10 cellular contexts compared by ENCODE assay signal in the genomic region with DNA sequence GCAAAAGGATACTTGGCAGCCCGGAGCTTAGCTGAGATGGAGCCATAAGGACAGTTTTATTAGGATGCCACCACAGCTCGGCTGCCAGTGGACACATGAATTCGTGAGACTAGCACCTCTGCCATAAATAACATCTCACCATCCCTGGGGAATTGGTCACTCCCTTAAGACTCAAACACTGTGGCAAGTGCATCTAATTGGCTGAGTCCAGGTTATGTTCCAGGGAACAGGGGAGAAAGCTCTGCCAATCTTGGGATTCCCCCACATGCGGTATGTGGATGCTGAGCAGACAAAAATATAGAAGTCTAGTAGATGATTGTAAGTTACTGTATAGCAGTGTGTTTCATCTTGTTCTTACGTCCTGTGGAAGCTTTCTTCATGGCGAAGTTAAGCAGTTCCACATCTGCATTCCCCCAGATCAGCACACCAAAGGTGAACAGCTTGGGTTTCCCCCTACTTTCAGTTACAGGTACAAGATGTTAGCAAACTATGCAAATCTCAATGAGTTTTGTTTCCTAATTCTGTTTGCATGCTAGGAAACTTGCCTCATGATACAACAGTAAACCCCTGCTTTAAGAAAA.
DNase-seq lines count a peak whose midpoint lies in the region; ATAC-seq, FAIRE-seq and TF ChIP-seq lines count a peak whose summit lies in the region.
"Had no signal": no experiment of that assay in that cellular context is flagged by ENCODE, and none has a peak within 500 bp of the region (broad histone marks: within the 10 kb centered on the region; RNA-seq: fewer than 3 reads in every experiment).

No MANE protein-coding gene starts in this region.

- H3K27me3 ChIP-seq in tibial artery, result no peaks in the 10 kb centered on the region

- peak; percentile 82 for ATAC-seq in HG02571 (IDR thresholded peaks at IDR 0.05; ENCODE audit: unreplicated experiment)
- peak; percentile 68 for ATAC-seq in HG03571 (IDR thresholded peaks at IDR 0.05; ENCODE audit: unreplicated experiment)
- ATAC-seq: lower lobe of right lung had no signal

- H3K36me3 Mint-ChIP-seq in activated naive CD4-positive, alpha-beta T cell treated with anti-CD3 and anti-CD28 coated beads for 36 hours (ENCODE audit: low read depth), result peaks cover 18% of the 10 kb centered on the region
- peaks cover 43% of the 10 kb centered on the region for H3K36me3 Mint-ChIP-seq in activated naive CD4-positive, alpha-beta T cell treated with anti-CD3 and anti-CD28 coated beads, Interleukin-2, amount 10 ng/mL, durations not matched to agents 7 days and 5 days
- H3K36me3 Mint-ChIP-seq in Calu3 (ENCODE audit: insufficient read depth, unreplicated experiment), result no peaks in the 10 kb centered on the region

- H3K4me1 ChIP-seq in tibial artery, result peaks cover 0 to 91% (median 53%) of the 10 kb centered on the region in 4 donors

- peak overlapping the region; percentile 2 for H3K4me3 Mint-ChIP-seq in activated naive CD4-positive, alpha-beta T cell treated with anti-CD3 and anti-CD28 coated beads for 36 hours
- no peak overlapping the region for H3K4me3 Mint-ChIP-seq in activated naive CD4-positive, alpha-beta T cell treated with anti-CD3 and anti-CD28 coated beads, Interleukin-2, amount 10 ng/mL, durations not matched to agents 7 days and 5 days
- no peak overlapping the region for H3K4me3 Mint-ChIP-seq in Calu3 (ENCODE audit: low read depth, unreplicated experiment)

- no TSS peak for BruUV-seq in Calu3 (replicated peaks; lab: Mats Ljungman, UMichigan)

- H3K27me3 Mint-ChIP-seq in activated naive CD4-positive, alpha-beta T cell treated with anti-CD3 and anti-CD28 coated beads for 36 hours (ENCODE audit: low read depth), result no peaks in the 10 kb centered on the region
- no peaks in the 10 kb centered on the region for H3K27me3 Mint-ChIP-seq in activated naive CD4-positive, alpha-beta T cell treated with anti-CD3 and anti-CD28 coated beads, Interleukin-2, amount 10 ng/mL, durations not matched to agents 7 days and 5 days
- no peaks in the 10 kb centered on the region for H3K27me3 Mint-ChIP-seq in Calu3 (ENCODE audit: unreplicated experiment)

- FAIRE-seq in HTR-8/SVneo (lab: Jason Lieb, UNC), result no peak
- FAIRE-seq: endothelial cell of umbilical vein had no signal

- peaks cover 74% of the 10 kb centered on the region for H3K4me1 Mint-ChIP-seq in activated naive CD4-positive, alpha-beta T cell treated with anti-CD3 and anti-CD28 coated beads for 36 hours (ENCODE audit: low read depth)
- peaks cover 53% of the 10 kb centered on the region for H3K4me1 Mint-ChIP-seq in activated naive CD4-positive, alpha-beta T cell treated with anti-CD3 and anti-CD28 coated beads, Interleukin-2, amount 10 ng/mL, durations not matched to agents 7 days and 5 days
- H3K4me1 Mint-ChIP-seq in Calu3 (ENCODE audit: low read depth, unreplicated experiment), result peaks cover 22% of the 10 kb centered on the region

- TF ChIP-seq CTCF in tibial artery (IDR thresholded peaks at IDR 0.05), result no peak
- TF ChIP-seq CTCF in Calu3 (IDR thresholded peaks at IDR 0.05; ENCODE audit: unreplicated experiment), result no peak

- no peak overlapping the region for H3K4me3 ChIP-seq in tibial artery
- H3K4me3 ChIP-seq: lower lobe of right lung had no signal

- peak; percentile 68 for DNase-seq in activated naive CD4-positive, alpha-beta T cell treated with anti-CD3 and anti-CD28 coated beads for 36 hours
- no peak for DNase-seq in activated naive CD4-positive, alpha-beta T cell treated with anti-CD3 and anti-CD28 coated beads, Interleukin-2, amount 10 ng/mL, durations not matched to agents 7 days and 5 days
- DNase-seq in tibial artery (no peak), Calu3 (no peak), HTR-8/SVneo (ENCODE audit: insufficient read length, low spot score) (no peak)
- DNase-seq in activated CD4-positive, alpha-beta T cell treated with anti-CD3 and anti-CD28 coated beads, Interleukin-2, amount 50 U/mL, for 48 hours, result no peak
- DNase-seq: lower lobe of right lung had no signal

- intact Hi-C loops in activated naive CD4-positive, alpha-beta T cell treated with anti-CD3 and anti-CD28 coated beads for 36 hours (cut with micrococcal nuclease), result loop anchor here (1.0 to 2.0 kb wide), 3 partner anchors 8 to 290 kb away; a partner anchor contains a TSS
- intact Hi-C loops in tibial artery (cut with DNase I; ENCODE audit: low total_unique reads), result no loop called here
- intact Hi-C loops in Calu3 (cut with micrococcal nuclease; ENCODE audit: unreplicated experiment), result no loop called here

- H3K9me3 Mint-ChIP-seq in activated naive CD4-positive, alpha-beta T cell treated with anti-CD3 and anti-CD28 coated beads for 36 hours, result no peaks in the 10 kb centered on the region
- H3K9me3 Mint-ChIP-seq in activated naive CD4-positive, alpha-beta T cell treated with anti-CD3 and anti-CD28 coated beads, Interleukin-2, amount 10 ng/mL, durations not matched to agents 7 days and 5 days, result no peaks in the 10 kb centered on the region
- H3K9me3 Mint-ChIP-seq in Calu3 (ENCODE audit: low read depth, unreplicated experiment), result no peaks in the 10 kb centered on the region

- peak overlapping the region; percentile 78 to 81 for H3K27ac ChIP-seq in tibial artery
- H3K27ac ChIP-seq: lower lobe of right lung had no signal

- H3K9me3 ChIP-seq in tibial artery, result no peaks in the 10 kb centered on the region
- H3K9me3 ChIP-seq: lower lobe of right lung had no signal

- no peaks in the 10 kb centered on the region for H3K36me3 ChIP-seq in tibial artery

- peak overlapping the region; percentile 85 for H3K27ac Mint-ChIP-seq in activated naive CD4-positive, alpha-beta T cell treated with anti-CD3 and anti-CD28 coated beads for 36 hours
- no peak overlapping the region for H3K27ac Mint-ChIP-seq in activated naive CD4-positive, alpha-beta T cell treated with anti-CD3 and anti-CD28 coated beads, Interleukin-2, amount 10 ng/mL, durations not matched to agents 7 days and 5 days
- no peak overlapping the region for H3K27ac Mint-ChIP-seq in Calu3 (ENCODE audit: unreplicated experiment)

- CTCF ChIA-PET in activated naive CD4-positive, alpha-beta T cell treated with anti-CD3 and anti-CD28 coated beads for 36 hours (lab: Charles Lee), result interaction anchor here (0.7 to 3.2 kb wide), 15 partner anchors 11 to 254 kb away, joined by 3 to 15 read pairs (median 3); no protein-coding TSS in a partner anchor
- CTCF ChIA-PET in activated naive CD4-positive, alpha-beta T cell treated with anti-CD3 and anti-CD28 coated beads, Interleukin-2, amount 10 ng/mL, durations not matched to agents 7 days and 5 days (lab: Charles Lee), result interaction anchor here (0.7 to 1.5 kb wide), 4 partner anchors 17 to 131 kb away, joined by 3 read pairs; a partner anchor contains a TSS
- CTCF ChIA-PET in Calu3 (lab: Charles Lee), result interaction anchor here (0.6 kb wide), 2 partner anchors 12 to 913 kb away, joined by 3 read pairs; no protein-coding TSS in a partner anchor
